ENCODE assay signal across 9 cellular contexts in genomic region chr1:180981596-180982387, GRCh38. TPM values are rescaled to one million over a fixed set of nuclear protein-coding genes. Genes with fewer than 3 reads are reported as not detected.
DNase-seq lines count a peak whose midpoint lies in the region; ATAC-seq, FAIRE-seq and TF ChIP-seq lines count a peak whose summit lies in the region.
"Had no signal": no experiment of that assay in that cellular context is flagged by ENCODE, and none has a peak within 500 bp of the region (broad histone marks: within the 10 kb centered on the region; RNA-seq: fewer than 3 reads in every experiment).

No MANE protein-coding gene starts in this region.

- no peaks in the 10 kb centered on the region for H3K9me3 Mint-ChIP-seq in stimulated activated naive CD8-positive, alpha-beta T cell treated with anti-CD3 and anti-CD28 coated beads, Interleukin-15, amount 100 ng/mL, for 72 hours

- ATAC-seq in HG02571 (IDR thresholded peaks at IDR 0.05; ENCODE audit: unreplicated experiment) (peak; percentile 64), GM19455 (IDR thresholded peaks at IDR 0.05; ENCODE audit: unreplicated experiment) (no peak), foreskin keratinocyte (no peak)
- ATAC-seq in stimulated activated naive CD8-positive, alpha-beta T cell treated with anti-CD3 and anti-CD28 coated beads, Interleukin-15, amount 100 ng/mL, for 72 hours: peak; percentile 99

- H3K4me1 Mint-ChIP-seq in stimulated activated naive CD8-positive, alpha-beta T cell treated with anti-CD3 and anti-CD28 coated beads, Interleukin-15, amount 100 ng/mL, for 72 hours: peaks cover 26% of the 10 kb centered on the region

- no peaks in the 10 kb centered on the region for H3K27me3 ChIP-seq in foreskin keratinocyte

- peak overlapping the region; percentile 42 for H3K4me3 ChIP-seq in SK-N-MC

- peak overlapping the region; percentile 60 to 91 for H3K27ac Mint-ChIP-seq in stimulated activated naive CD8-positive, alpha-beta T cell treated with anti-CD3 and anti-CD28 coated beads, Interleukin-15, amount 100 ng/mL, for 72 hours

- no peak for TF ChIP-seq POLR2A in GM12892 (IDR thresholded peaks at IDR 0.05; ENCODE audit: low read depth, low read length)

- H3K27ac ChIP-seq in SK-N-MC (peak overlapping the region; percentile 85), foreskin keratinocyte (no peak overlapping the region)

- peak overlapping the region; percentile 19 to 80 for H3K4me3 Mint-ChIP-seq in stimulated activated naive CD8-positive, alpha-beta T cell treated with anti-CD3 and anti-CD28 coated beads, Interleukin-15, amount 100 ng/mL, for 72 hours

- FAIRE-seq in GM12892 (lab: Jason Lieb, UNC): peak; percentile 38
- FAIRE-seq: endometrium had no signal

- no peaks in the 10 kb centered on the region for H3K9me3 ChIP-seq in SK-N-MC (ENCODE audit: low read depth, low read length)

- no peak for TF ChIP-seq CTCF in foreskin keratinocyte (conservative IDR thresholded peaks at IDR 0.05)

- DNase-seq in GM12892 (ENCODE audit: insufficient read length): no peak
- no peak for DNase-seq in SK-N-MC (ENCODE audit: low read depth, low spot score)
- peak; percentile 2 for DNase-seq in effector CD8-positive, alpha-beta T cell (lab: John Stamatoyannopoulos, UW)
- DNase-seq in stimulated activated naive CD8-positive, alpha-beta T cell treated with anti-CD3 and anti-CD28 coated beads, Interleukin-15, amount 100 ng/mL, for 72 hours: peak; percentile 41 to 73
- DNase-seq in inferior parietal cortex (ENCODE audit: extremely low spot score): no peak
- DNase-seq in foreskin keratinocyte: no peak

- H3K9ac ChIP-seq in SK-N-MC (ENCODE audit: insufficient read length): no peak overlapping the region

- H3K4me1 ChIP-seq in foreskin keratinocyte: no peaks in the 10 kb centered on the region

- H3K27me3 Mint-ChIP-seq in stimulated activated naive CD8-positive, alpha-beta T cell treated with anti-CD3 and anti-CD28 coated beads, Interleukin-15, amount 100 ng/mL, for 72 hours: no peaks in the 10 kb centered on the region

- H3K36me3 ChIP-seq in SK-N-MC (ENCODE audit: insufficient read depth, low read length): peaks cover 51% of the 10 kb centered on the region

RNA-seq across cellular contexts. Expression of gene STX6, which starts 40.9 kb away (rescaled TPM):
- 15.9 TPM for polyA plus RNA-seq in GM12892 (2012; ENCODE audit: missing spikeins)
- 31.6 and 34.8 TPM in 2 replicates for total RNA-seq in foreskin keratinocyte
- 12.9 and 16.3 TPM in 2 replicates for polyA plus RNA-seq in foreskin keratinocyte

RNA-seq across cellular contexts. Expression of gene MR1, which starts 52.0 kb away (rescaled TPM):
- polyA plus RNA-seq in GM12892 (2012; ENCODE audit: missing spikeins): 28.8 TPM
- total RNA-seq in foreskin keratinocyte: 14.9 and 18.9 TPM in 2 replicates
- 9.5 and 9.7 TPM in 2 replicates for polyA plus RNA-seq in foreskin keratinocyte

Comparison
In these comparisons a context has a peak if more than half of its experiments do, and no peak if none do; other contexts are left out.
1. DNase-seq: peak in effector CD8-positive, alpha-beta T cell (single experiment) and stimulated activated naive CD8-positive, alpha-beta T cell treated with anti-CD3 and anti-CD28 coated beads, Interleukin-15, amount 100 ng/mL, for 72 hours (2 of 2); none in GM12892 (single experiment), SK-N-MC (single experiment), inferior parietal cortex (single experiment) and foreskin keratinocyte (0 of 2).
2. ATAC-seq: peak in HG02571 (single experiment) and stimulated activated naive CD8-positive, alpha-beta T cell treated with anti-CD3 and anti-CD28 coated beads, Interleukin-15, amount 100 ng/mL, for 72 hours (single experiment); none in GM19455 (single experiment) and foreskin keratinocyte (single experiment).